ENCODE assay signal across 18 cellular contexts in genomic region chr7:113629244-113629643, GRCh38.
DNase-seq lines count a peak whose midpoint lies in the region; ATAC-seq and TF ChIP-seq lines count a peak whose summit lies in the region.
"Had no signal": no experiment of that assay in that cellular context is flagged by ENCODE, and none has a peak within 500 bp of the region (broad histone marks: within the 10 kb centered on the region; RNA-seq: fewer than 3 reads in every experiment).

No MANE protein-coding gene starts in this region.

- peak; percentile 7 for DNase-seq in RPMI7951 (ENCODE audit: low read depth)
- peak; percentile 46 for DNase-seq in fibroblast of mammary gland (ENCODE audit: low read depth)
- DNase-seq in D341Med (ENCODE audit: low spot score) = no peak
- DNase-seq in activated CD4-positive, CD25-positive, alpha-beta regulatory T cell treated with anti-CD3 and anti-CD28 coated beads, Interleukin-2, amount 50 U/mL, for 72 hours = no peak
- no peak for DNase-seq in left colon
- DNase-seq: Calu3; dermis blood vessel endothelial cell; left ventricle myocardium superior; NCI-H1417; NCI-H2227 treated with DMSO at 0.1 percent for 48 hours; SIG-M5; stimulated activated CD8-positive, alpha-beta memory T cell treated with anti-CD3 and anti-CD28 coated beads, Interleukin-4, amount 100 ng/mL, for 48 hours had no signal

- ATAC-seq in GM18520 (IDR thresholded peaks at IDR 0.05; ENCODE audit: unreplicated experiment) (peak; percentile 78), HG03439 (IDR thresholded peaks at IDR 0.05; ENCODE audit: unreplicated experiment) (peak; percentile 59), HG02973 (IDR thresholded peaks at IDR 0.05; ENCODE audit: unreplicated experiment) (no peak), left colon (no peak)
- ATAC-seq: activated CD4-positive, CD25-positive, alpha-beta regulatory T cell treated with anti-CD3 and anti-CD28 coated beads, Interleukin-2, amount 50 U/mL, for 24 hours; activated T-helper 17 cell treated with anti-CD3 and anti-CD28 coated beads, Interleukin-2, amount 50 U/mL, for 72 hours; K562; left ventricle myocardium superior had no signal

- no peak for TF ChIP-seq CTCF in fibroblast of mammary gland (conservative IDR thresholded peaks at IDR 0.05; ENCODE audit: control insufficient read depth, insufficient read depth, low read depth, low read length)

- H3K4me3 ChIP-seq in fibroblast of mammary gland (ENCODE audit: control insufficient read depth, low read depth, low read length) = no peak overlapping the region
- H3K4me3 ChIP-seq: K562 had no signal

- intact Hi-C loops in left colon (cut with DNase I, micrococcal nuclease) = no loop called here

Comparison
In these comparisons a context has a peak if more than half of its experiments do, and no peak if none do; other contexts are left out.
1. ATAC-seq: peak in GM18520 (single experiment) and HG03439 (single experiment); none in HG02973 (single experiment) and left colon (single experiment).
2. DNase-seq: peak in RPMI7951 (single experiment) and fibroblast of mammary gland (single experiment); none in D341Med (single experiment), activated CD4-positive, CD25-positive, alpha-beta regulatory T cell treated with anti-CD3 and anti-CD28 coated beads, Interleukin-2, amount 50 U/mL, for 72 hours (single experiment) and left colon (0 of 2).